Comparison of ENCODE assay signal across 20 cellular contexts in the genomic region with DNA sequence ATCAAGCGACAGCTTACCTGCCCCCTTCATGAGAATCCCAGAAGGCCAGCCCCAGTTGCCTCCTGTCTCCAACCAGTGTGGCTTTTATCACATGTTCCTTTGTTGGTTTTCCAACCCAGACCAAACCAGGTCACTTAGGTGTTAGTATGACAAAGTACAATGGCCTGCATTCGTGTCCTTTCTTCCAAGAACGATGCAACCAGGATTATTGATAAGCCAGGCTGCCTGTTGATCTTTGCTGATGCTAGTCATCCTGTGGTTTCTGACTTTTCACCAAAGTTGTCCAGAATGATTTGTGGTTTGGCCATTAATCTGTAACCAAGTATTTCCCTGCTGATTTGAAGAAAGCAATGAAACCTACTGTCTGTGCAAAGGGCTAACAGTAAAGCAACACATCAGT.
"Had no signal": no experiment of that assay in that cellular context is flagged by ENCODE, and none has a peak within 500 bp of the region (broad histone marks: within the 10 kb centered on the region; RNA-seq: fewer than 3 reads in every experiment).

No MANE protein-coding gene starts in this region.

- H3K4me1 Mint-ChIP-seq: immature natural killer cell, memory B cell, mesothelial cell of epicardium, natural killer cell, neural crest cell had no signal

- H3K4me3 Mint-ChIP-seq: dendritic cell treated with granulocyte-macrophage colony-stimulating factor and Interleukin-4, amounts not matched to agents 40 ng/mL and 50 ng/mL, for 4 days; effector memory CD8-positive, alpha-beta T cell; immature natural killer cell; memory B cell; mesothelial cell of epicardium; natural killer cell; neural crest cell had no signal

- H3K9me3 Mint-ChIP-seq: dendritic cell treated with granulocyte-macrophage colony-stimulating factor and Interleukin-4, amounts not matched to agents 40 ng/mL and 50 ng/mL, for 4 days; immature natural killer cell; mesothelial cell of epicardium; natural killer cell had no signal

- FAIRE-seq: keratinocyte, small intestine had no signal

- H3K4me3 ChIP-seq: esophagus squamous epithelium, gastroesophageal sphincter, lower lobe of right lung, right atrium auricular region, tibial artery, upper lobe of left lung, uterus had no signal

- H3K27me3 ChIP-seq: right atrium auricular region, upper lobe of left lung, uterus had no signal

- H3K36me3 Mint-ChIP-seq: memory B cell, mesothelial cell of epicardium, natural killer cell had no signal

- DNase-seq: effector memory CD8-positive, alpha-beta T cell; esophagus squamous epithelium; foreskin fibroblast; immature natural killer cell; lower lobe of right lung; natural killer cell; small intestine; stimulated activated CD4-positive, alpha-beta T cell treated with anti-CD3 and anti-CD28 coated beads, Interleukin-12 subunit alpha, Interleukin-12 subunit beta, amount 100 ng/mL, for 4 hours; stimulated activated CD4-positive, alpha-beta T cell treated with anti-CD3 and anti-CD28 coated beads, Interleukin-2, amount 100 ng/mL, for 48 hours; stimulated activated naive CD8-positive, alpha-beta T cell treated with anti-CD3 and anti-CD28 coated beads, Interleukin-15, Interleukin-2, amounts not matched to agents 100 U/mL and 50 U/mL, for 24 hours; tibial artery; upper lobe of left lung; uterus had no signal

- H3K27me3 Mint-ChIP-seq: dendritic cell treated with granulocyte-macrophage colony-stimulating factor and Interleukin-4, amounts not matched to agents 40 ng/mL and 50 ng/mL, for 4 days had no signal

- H3K27ac Mint-ChIP-seq: dendritic cell treated with granulocyte-macrophage colony-stimulating factor and Interleukin-4, amounts not matched to agents 40 ng/mL and 50 ng/mL, for 4 days; effector memory CD8-positive, alpha-beta T cell; immature natural killer cell; memory B cell; mesothelial cell of epicardium; natural killer cell had no signal

- H3K36me3 ChIP-seq: esophagus squamous epithelium, gastroesophageal sphincter, lower lobe of right lung, right atrium auricular region, tibial artery, upper lobe of left lung, uterus had no signal
